Comparison of ENCODE assay signal across 15 cellular contexts in the genomic region with DNA sequence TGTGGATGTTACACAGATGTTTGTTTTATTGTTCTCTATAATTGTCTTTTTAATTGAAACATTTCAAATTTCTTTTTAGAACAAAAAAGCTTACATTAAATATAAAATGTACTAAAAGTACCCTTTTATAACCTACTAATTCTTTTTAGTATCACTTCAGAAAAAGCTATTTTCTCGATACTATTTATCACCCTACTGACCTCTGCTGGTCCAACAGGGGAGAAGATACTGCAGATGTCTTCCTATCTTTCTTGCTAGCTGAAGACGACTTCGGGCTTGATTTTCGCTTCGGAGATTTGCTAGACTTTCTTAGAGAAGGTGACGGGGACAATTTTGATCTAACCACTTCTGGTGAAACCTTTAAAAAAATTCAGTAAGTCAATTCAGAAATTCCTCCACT. TPM values are rescaled to one million over a fixed set of nuclear protein-coding genes. Genes with fewer than 3 reads are reported as not detected.
DNase-seq lines count a peak whose midpoint lies in the region; ATAC-seq, FAIRE-seq and TF ChIP-seq lines count a peak whose summit lies in the region.
"Had no signal": no experiment of that assay in that cellular context is flagged by ENCODE, and none has a peak within 500 bp of the region (broad histone marks: within the 10 kb centered on the region; RNA-seq: fewer than 3 reads in every experiment).

No MANE protein-coding gene starts in this region.

- TF ChIP-seq RAD21 in neural cell (conservative IDR thresholded peaks at IDR 0.05): peak; percentile 80

- H3K4me2 ChIP-seq in DND-41 (ENCODE audit: insufficient read depth, low read length): no peak overlapping the region
- H3K4me2 ChIP-seq in neural cell (ENCODE audit: low read length): no peak overlapping the region

- TF ChIP-seq CTCF in DND-41 (IDR thresholded peaks at IDR 0.05; ENCODE audit: borderline replicate concordance, extremely low read depth, low read length, poor library complexity, severe bottlenecking) (peak; percentile 40), neural cell (IDR thresholded peaks at IDR 0.05; ENCODE audit: poor library complexity, severe bottlenecking) (peak; percentile 73), esophagus squamous epithelium (IDR thresholded peaks at IDR 0.05) (peak in 1 of 6 experiments; percentile 16)

- H3K4me1 ChIP-seq in DND-41 (ENCODE audit: insufficient read depth, low read length) (no peaks in the 10 kb centered on the region), esophagus squamous epithelium (peaks cover 0 to 15% (median 0%) of the 10 kb centered on the region in 3 donors)
- H3K4me1 ChIP-seq: HAP-1, right lobe of liver had no signal

- 91 to 96% methylated on average over 6 of the region's 6 CpGs for WGBS in esophagus squamous epithelium, 2 donors

- no peaks in the 10 kb centered on the region for H3K9me2 ChIP-seq in neural cell (ENCODE audit: insufficient read depth, low read length)

- DNase-seq in DND-41 (no peak), MV-4-11 (lab: John Stamatoyannopoulos, UW) (peak; percentile 17), LoVo (ENCODE audit: low spot score) (no peak), esophagus squamous epithelium (lab: John Stamatoyannopoulos, UW) (no peak)
- no peak for DNase-seq in activated CD4-positive, CD25-positive, alpha-beta regulatory T cell (lab: John Stamatoyannopoulos, UW)
- DNase-seq: activated CD4-positive, alpha-beta memory T cell treated with anti-CD3 and anti-CD28 coated beads, Interleukin-2, amount 10 ng/mL, durations not matched to agents 7 days and 5 days; cerebellar nuclear complex; immature natural killer cell; right lobe of liver had no signal

- H3K9ac ChIP-seq in DND-41 (ENCODE audit: low read depth, low read length) (no peak overlapping the region), neural cell (ENCODE audit: low read length) (no peak overlapping the region)

- H3K4me3 ChIP-seq in DND-41 (ENCODE audit: low read depth in 1 of 2, low read length in 2 of 2) (no peak overlapping the region), neural cell (ENCODE audit: low read length) (no peak overlapping the region), esophagus squamous epithelium (no peak overlapping the region)
- H3K4me3 ChIP-seq: GM12878, HAP-1, right lobe of liver had no signal

- H3K36me3 ChIP-seq in DND-41 (ENCODE audit: insufficient read depth, low read length) (peaks cover 66% of the 10 kb centered on the region), neural cell (ENCODE audit: insufficient read depth, low read length) (no peaks in the 10 kb centered on the region), esophagus squamous epithelium (peaks cover 0 to 88% (median 4%) of the 10 kb centered on the region in 3 donors)

- FAIRE-seq in colon (lab: Jason Lieb, UNC): peak; percentile 18
- FAIRE-seq: GM12878 had no signal

- ATAC-seq in DND-41 (ENCODE audit: insufficient read depth, low read depth): no peak
- no peak for ATAC-seq in HG02798 (IDR thresholded peaks at IDR 0.05; ENCODE audit: poor library complexity, unreplicated experiment)
- ATAC-seq: GM12878; right lobe of liver; stimulated activated effector memory CD8-positive, alpha-beta T cell treated with anti-CD3 and anti-CD28 coated beads, Interleukin-12 subunit alpha, Interleukin-12 subunit beta, amount 100 ng/mL, for 72 hours had no signal

- intact Hi-C loops in esophagus squamous epithelium (cut with DNase I): no loop called here

- no peak overlapping the region for H2AFZ ChIP-seq in DND-41 (ENCODE audit: low read depth, low read length)
- no peak overlapping the region for H2AFZ ChIP-seq in neural cell (ENCODE audit: low read depth, low read length)

- H3K27me3 ChIP-seq in DND-41 (ENCODE audit: insufficient read depth, low read length, poor library complexity) (no peaks in the 10 kb centered on the region), neural cell (ENCODE audit: insufficient read depth, low read depth, low read length) (no peaks in the 10 kb centered on the region), esophagus squamous epithelium (no peaks in the 10 kb centered on the region)
- H3K27me3 ChIP-seq: right lobe of liver had no signal

- H3K79me2 ChIP-seq in DND-41 (ENCODE audit: insufficient read depth, low read length): no peaks in the 10 kb centered on the region
- no peaks in the 10 kb centered on the region for H3K79me2 ChIP-seq in neural cell (replicated peaks; ENCODE audit: insufficient read depth, low read length)

- TF ChIP-seq EP300 in neural cell (conservative IDR thresholded peaks at IDR 0.05; ENCODE audit: poor library complexity, severe bottlenecking): no peak

- H3K9me3 ChIP-seq in DND-41 (ENCODE audit: insufficient read depth, low read length, severe bottlenecking) (no peaks in the 10 kb centered on the region), neural cell (ENCODE audit: low read length) (no peaks in the 10 kb centered on the region), esophagus squamous epithelium (no peaks in the 10 kb centered on the region)
- H3K9me3 ChIP-seq: HAP-1, right lobe of liver had no signal

- no peak for TF ChIP-seq POLR2A in esophagus squamous epithelium (IDR thresholded peaks at IDR 0.05)

- H3F3A ChIP-seq in neural cell (ENCODE audit: insufficient read depth, low read length, poor library complexity, severe bottlenecking): no peaks in the 10 kb centered on the region

- H3K27ac ChIP-seq in DND-41 (ENCODE audit: low read length) (no peak overlapping the region), neural cell (ENCODE audit: low read length) (no peak overlapping the region), esophagus squamous epithelium (no peak overlapping the region)
- H3K27ac ChIP-seq: right lobe of liver had no signal

- H4K20me1 ChIP-seq in DND-41 (ENCODE audit: insufficient read depth, low read length) (no peaks in the 10 kb centered on the region), neural cell (ENCODE audit: insufficient read depth) (no peaks in the 10 kb centered on the region)

TF ChIP-seq in neural cell, 6 proteins besides CTCF, POLR2A, EP300 and RAD21:
- TF ChIP-seq SMC3 (conservative IDR thresholded peaks at IDR 0.05; ENCODE audit: poor library complexity): peak; percentile 84
- no peak for TF ChIP-seq POLR2AphosphoS5 (IDR thresholded peaks at IDR 0.05)
- TF ChIP-seq, protein P1, sequence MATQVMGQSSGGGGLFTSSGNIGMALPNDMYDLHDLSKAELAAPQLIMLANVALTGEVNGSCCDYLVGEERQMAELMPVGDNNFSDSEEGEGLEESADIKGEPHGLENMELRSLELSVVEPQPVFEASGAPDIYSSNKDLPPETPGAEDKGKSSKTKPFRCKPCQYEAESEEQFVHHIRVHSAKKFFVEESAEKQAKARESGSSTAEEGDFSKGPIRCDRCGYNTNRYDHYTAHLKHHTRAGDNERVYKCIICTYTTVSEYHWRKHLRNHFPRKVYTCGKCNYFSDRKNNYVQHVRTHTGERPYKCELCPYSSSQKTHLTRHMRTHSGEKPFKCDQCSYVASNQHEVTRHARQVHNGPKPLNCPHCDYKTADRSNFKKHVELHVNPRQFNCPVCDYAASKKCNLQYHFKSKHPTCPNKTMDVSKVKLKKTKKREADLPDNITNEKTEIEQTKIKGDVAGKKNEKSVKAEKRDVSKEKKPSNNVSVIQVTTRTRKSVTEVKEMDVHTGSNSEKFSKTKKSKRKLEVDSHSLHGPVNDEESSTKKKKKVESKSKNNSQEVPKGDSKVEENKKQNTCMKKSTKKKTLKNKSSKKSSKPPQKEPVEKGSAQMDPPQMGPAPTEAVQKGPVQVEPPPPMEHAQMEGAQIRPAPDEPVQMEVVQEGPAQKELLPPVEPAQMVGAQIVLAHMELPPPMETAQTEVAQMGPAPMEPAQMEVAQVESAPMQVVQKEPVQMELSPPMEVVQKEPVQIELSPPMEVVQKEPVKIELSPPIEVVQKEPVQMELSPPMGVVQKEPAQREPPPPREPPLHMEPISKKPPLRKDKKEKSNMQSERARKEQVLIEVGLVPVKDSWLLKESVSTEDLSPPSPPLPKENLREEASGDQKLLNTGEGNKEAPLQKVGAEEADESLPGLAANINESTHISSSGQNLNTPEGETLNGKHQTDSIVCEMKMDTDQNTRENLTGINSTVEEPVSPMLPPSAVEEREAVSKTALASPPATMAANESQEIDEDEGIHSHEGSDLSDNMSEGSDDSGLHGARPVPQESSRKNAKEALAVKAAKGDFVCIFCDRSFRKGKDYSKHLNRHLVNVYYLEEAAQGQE (IDR thresholded peaks at IDR 0.05; ENCODE audit: borderline replicate concordance): no peak
- no peak for TF ChIP-seq MXI1 (conservative IDR thresholded peaks at IDR 0.05; ENCODE audit: poor library complexity, severe bottlenecking)
- no peak for TF ChIP-seq TAF1 (IDR thresholded peaks at IDR 0.05; ENCODE audit: low read depth)
- no peak for TF ChIP-seq EZH2 (IDR thresholded peaks at IDR 0.05; ENCODE audit: borderline replicate concordance, insufficient read depth, low read length, poor library complexity, severe bottlenecking)
TF ChIP-seq in neural cell: peak in this region for 1.

RNA-seq across cellular contexts. Expression of a gene that starts 42.4 kb away (rescaled TPM):
- 19.5 and 21.3 TPM in 2 replicates for polyA plus RNA-seq in neural cell
- polyA minus RNA-seq in neural cell: 66.2 and 75.2 TPM in 2 replicates
- total RNA-seq in esophagus squamous epithelium: 10 to 100 TPM; 12.4 to 28.8 (median 15.3) TPM
